In genomic region chr15:93476491-93477176, GRCh38 we compare ENCODE assay signal across 23 cellular contexts.
"Had no signal": no experiment of that assay in that cellular context is flagged by ENCODE, and none has a peak within 500 bp of the region (broad histone marks: within the 10 kb centered on the region; RNA-seq: fewer than 3 reads in every experiment).

No MANE protein-coding gene starts in this region.

- H3K27me3 ChIP-seq: brain microvascular endothelial cell, gastroesophageal sphincter, heart right ventricle, stomach, testis, upper lobe of right lung had no signal

- ATAC-seq: activated CD8-positive, alpha-beta T cell treated with anti-CD3 and anti-CD28 coated beads, Interleukin-2, amount 10 ng/mL, durations not matched to agents 7 days and 5 days; activated naive CD4-positive, alpha-beta T cell treated with anti-CD3 and anti-CD28 coated beads, Interleukin-2, amount 50 U/mL, for 72 hours; activated T-cell treated with anti-CD3 and anti-CD28 coated beads, Interleukin-2, amount 50 U/mL, for 72 hours; gastroesophageal sphincter; heart right ventricle; left ventricle myocardium superior; natural killer cell; upper lobe of right lung had no signal

- H3K36me3 Mint-ChIP-seq: activated naive CD4-positive, alpha-beta T cell treated with anti-CD3 and anti-CD28 coated beads, Interleukin-2, amount 50 U/mL, for 72 hours; natural killer cell had no signal

- H3K4me1 ChIP-seq: parathyroid adenoma, upper lobe of right lung had no signal

- H3K79me2 ChIP-seq: parathyroid adenoma had no signal

- H3K4me3 ChIP-seq: gastroesophageal sphincter, heart right ventricle, stomach, testis, upper lobe of right lung had no signal

- H3K9ac ChIP-seq: parathyroid adenoma had no signal

- H2AFZ ChIP-seq: parathyroid adenoma had no signal

- H3K4me1 Mint-ChIP-seq: activated B cell treated with CpG ODN at 0.5 μM for 24 hours; activated CD4-positive, alpha-beta T cell treated with anti-CD3 and anti-CD28 coated beads, Interleukin-2, amount 10 ng/mL, durations not matched to agents 24 days and 14 days; natural killer cell had no signal

- FAIRE-seq: kidney, TTC549 had no signal

- H3K27me3 Mint-ChIP-seq: activated B cell treated with CpG ODN at 0.5 μM for 24 hours; activated CD4-positive, alpha-beta T cell treated with anti-CD3 and anti-CD28 coated beads, Interleukin-2, amount 10 ng/mL, durations not matched to agents 24 days and 14 days; dendritic cell treated with granulocyte-macrophage colony-stimulating factor and Interleukin-4, amounts not matched to agents 40 ng/mL and 50 ng/mL, for 4 days had no signal

- DNase-seq: activated B cell treated with CpG ODN at 0.5 μM for 24 hours; activated CD4-positive, alpha-beta T cell treated with anti-CD3 and anti-CD28 coated beads, Interleukin-2, amount 10 ng/mL, durations not matched to agents 24 days and 14 days; activated CD8-positive, alpha-beta memory T cell treated with anti-CD3 and anti-CD28 coated beads, Interleukin-2, amount 50 U/mL, for 4 hours; activated CD8-positive, alpha-beta T cell treated with anti-CD3 and anti-CD28 coated beads, Interleukin-2, amount 10 ng/mL, durations not matched to agents 7 days and 5 days; activated gamma-delta T cell; activated T-cell treated with anti-CD3 and anti-CD28 coated beads, Interleukin-2, amount 50 U/mL, for 72 hours; brain microvascular endothelial cell; cerebellar nuclear complex; heart right ventricle; kidney; left ventricle myocardium superior; mesenchymal stem cell; natural killer cell; stimulated activated CD4-positive, alpha-beta T cell treated with anti-CD3 and anti-CD28 coated beads, Interleukin-12 subunit alpha, Interleukin-12 subunit beta, amount 100 ng/mL, for 4 hours; stimulated activated CD4-positive, alpha-beta T cell treated with anti-CD3 and anti-CD28 coated beads, Interleukin-2, amount 100 ng/mL, for 24 hours; stomach; testis; upper lobe of right lung had no signal

- H3K27ac ChIP-seq: brain microvascular endothelial cell, gastroesophageal sphincter, heart right ventricle, parathyroid adenoma, stomach, upper lobe of right lung had no signal

- H3K27ac Mint-ChIP-seq: activated B cell treated with CpG ODN at 0.5 μM for 24 hours; activated CD4-positive, alpha-beta T cell treated with anti-CD3 and anti-CD28 coated beads, Interleukin-2, amount 10 ng/mL, durations not matched to agents 24 days and 14 days; activated CD8-positive, alpha-beta T cell treated with anti-CD3 and anti-CD28 coated beads, Interleukin-2, amount 10 ng/mL, durations not matched to agents 7 days and 5 days; activated naive CD4-positive, alpha-beta T cell treated with anti-CD3 and anti-CD28 coated beads, Interleukin-2, amount 50 U/mL, for 72 hours; activated T-cell treated with anti-CD3 and anti-CD28 coated beads, Interleukin-2, amount 50 U/mL, for 72 hours; dendritic cell treated with granulocyte-macrophage colony-stimulating factor and Interleukin-4, amounts not matched to agents 40 ng/mL and 50 ng/mL, for 4 days; natural killer cell had no signal

- H3K9me3 Mint-ChIP-seq: activated CD4-positive, alpha-beta T cell treated with anti-CD3 and anti-CD28 coated beads, Interleukin-2, amount 10 ng/mL, durations not matched to agents 24 days and 14 days; activated naive CD4-positive, alpha-beta T cell treated with anti-CD3 and anti-CD28 coated beads, Interleukin-2, amount 50 U/mL, for 72 hours; activated T-cell treated with anti-CD3 and anti-CD28 coated beads, Interleukin-2, amount 50 U/mL, for 72 hours; dendritic cell treated with granulocyte-macrophage colony-stimulating factor and Interleukin-4, amounts not matched to agents 40 ng/mL and 50 ng/mL, for 4 days; natural killer cell had no signal

- H3K9me3 ChIP-seq: gastroesophageal sphincter, heart right ventricle, stomach, testis, upper lobe of right lung had no signal

- H3K4me3 Mint-ChIP-seq: activated B cell treated with CpG ODN at 0.5 μM for 24 hours; activated CD4-positive, alpha-beta T cell treated with anti-CD3 and anti-CD28 coated beads, Interleukin-2, amount 10 ng/mL, durations not matched to agents 24 days and 14 days; activated CD8-positive, alpha-beta T cell treated with anti-CD3 and anti-CD28 coated beads, Interleukin-2, amount 10 ng/mL, durations not matched to agents 7 days and 5 days; activated T-cell treated with anti-CD3 and anti-CD28 coated beads, Interleukin-2, amount 50 U/mL, for 72 hours; dendritic cell treated with granulocyte-macrophage colony-stimulating factor and Interleukin-4, amounts not matched to agents 40 ng/mL and 50 ng/mL, for 4 days; natural killer cell had no signal

- H3K36me3 ChIP-seq: brain microvascular endothelial cell, gastroesophageal sphincter, heart right ventricle, stomach, upper lobe of right lung had no signal
